In the genomic region with DNA sequence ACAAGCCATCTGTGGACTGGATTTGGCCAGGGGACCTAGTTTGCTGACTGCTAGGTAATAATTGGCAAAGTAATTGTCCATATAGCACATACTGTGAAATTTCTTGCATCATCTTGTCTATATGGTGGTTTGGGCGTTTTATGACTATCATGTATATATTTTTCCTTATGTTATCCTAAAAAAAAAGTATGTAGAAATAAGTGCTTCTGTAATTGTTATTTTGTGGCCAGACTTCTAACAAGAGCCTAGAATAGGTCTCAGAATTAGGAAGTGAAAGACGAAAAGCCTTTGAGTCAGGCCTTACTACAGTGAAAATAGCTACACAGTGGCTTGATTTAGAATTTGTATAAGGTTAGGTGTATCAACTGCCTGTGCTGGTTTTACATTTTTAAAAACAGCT, we compare ENCODE assay signal across 9 cellular contexts. TPM values are rescaled to one million over a fixed set of nuclear protein-coding genes. Genes with fewer than 3 reads are reported as not detected.
DNase-seq lines count a peak whose midpoint lies in the region; ATAC-seq lines count a peak whose summit lies in the region.
"Had no signal": no experiment of that assay in that cellular context is flagged by ENCODE, and none has a peak within 500 bp of the region (broad histone marks: within the 10 kb centered on the region; RNA-seq: fewer than 3 reads in every experiment).

No MANE protein-coding gene starts in this region.

- peak overlapping the region; percentile 52 for H3K27ac Mint-ChIP-seq in activated T-cell treated with anti-CD3 and anti-CD28 coated beads, Interleukin-2, amount 50 U/mL, for 72 hours
- H3K27ac Mint-ChIP-seq in stimulated activated naive B cell treated with anti-CD40 and anti-IgM and Interleukin-4, amounts not matched to agents 10 μg/mL and 1 μg/mL and 100 μg/mL, for 72 hours, result peak overlapping the region; percentile 82
- H3K27ac Mint-ChIP-seq in activated T-helper 1 cell treated with anti-CD3 and anti-CD28 coated beads, Interleukin-12 subunit alpha, Interleukin-12 subunit beta, Interleukin-2, Interleukin-4 antibody, amounts not matched to agents 30 ng/mL and 10 ng/mL and 1 ng/mL, durations not matched to agents 14 hours and 24 hours and 36 hours, result no peak overlapping the region

- no peaks in the 10 kb centered on the region for H3K9me3 Mint-ChIP-seq in activated T-cell treated with anti-CD3 and anti-CD28 coated beads, Interleukin-2, amount 50 U/mL, for 72 hours
- no peaks in the 10 kb centered on the region for H3K9me3 Mint-ChIP-seq in stimulated activated naive B cell treated with anti-CD40 and anti-IgM and Interleukin-4, amounts not matched to agents 10 μg/mL and 1 μg/mL and 100 μg/mL, for 72 hours
- H3K9me3 Mint-ChIP-seq in activated T-helper 1 cell treated with anti-CD3 and anti-CD28 coated beads, Interleukin-12 subunit alpha, Interleukin-12 subunit beta, Interleukin-2, Interleukin-4 antibody, amounts not matched to agents 30 ng/mL and 10 ng/mL and 1 ng/mL, durations not matched to agents 14 hours and 24 hours and 36 hours, result peaks cover 4% of the 10 kb centered on the region

- intact Hi-C loops in aorta (cut with DNase I), result loop anchor here (5.0 to 10.0 kb wide), 3 partner anchors 88 to 165 kb away; no protein-coding TSS in a partner anchor
- intact Hi-C loops in activated T-helper 1 cell treated with anti-CD3 and anti-CD28 coated beads, Interleukin-12 subunit alpha, Interleukin-12 subunit beta, Interleukin-2, Interleukin-4 antibody, amounts not matched to agents 30 ng/mL and 10 ng/mL and 1 ng/mL, durations not matched to agents 14 hours and 24 hours and 36 hours (cut with micrococcal nuclease), result loop anchor here (5.0 to 10.0 kb wide), 5 partner anchors 325 to 748 kb away; partner anchors contain the start of genes CYSLTR2, ITM2B, RB1 and RCBTB2

- no peaks in the 10 kb centered on the region for H3K27me3 Mint-ChIP-seq in activated T-cell treated with anti-CD3 and anti-CD28 coated beads, Interleukin-2, amount 50 U/mL, for 72 hours (ENCODE audit: low read depth)
- no peaks in the 10 kb centered on the region for H3K27me3 Mint-ChIP-seq in stimulated activated naive B cell treated with anti-CD40 and anti-IgM and Interleukin-4, amounts not matched to agents 10 μg/mL and 1 μg/mL and 100 μg/mL, for 72 hours
- no peaks in the 10 kb centered on the region for H3K27me3 Mint-ChIP-seq in activated T-helper 1 cell treated with anti-CD3 and anti-CD28 coated beads, Interleukin-12 subunit alpha, Interleukin-12 subunit beta, Interleukin-2, Interleukin-4 antibody, amounts not matched to agents 30 ng/mL and 10 ng/mL and 1 ng/mL, durations not matched to agents 14 hours and 24 hours and 36 hours (ENCODE audit: insufficient read depth)

- peaks cover 7 to 9% of the 10 kb centered on the region in 2 donors for H3K36me3 Mint-ChIP-seq in activated T-cell treated with anti-CD3 and anti-CD28 coated beads, Interleukin-2, amount 50 U/mL, for 72 hours (ENCODE audit: insufficient read depth in 2 of 2)
- H3K36me3 Mint-ChIP-seq in stimulated activated naive B cell treated with anti-CD40 and anti-IgM and Interleukin-4, amounts not matched to agents 10 μg/mL and 1 μg/mL and 100 μg/mL, for 72 hours, result no peaks in the 10 kb centered on the region
- peaks cover 14% of the 10 kb centered on the region for H3K36me3 Mint-ChIP-seq in activated T-helper 1 cell treated with anti-CD3 and anti-CD28 coated beads, Interleukin-12 subunit alpha, Interleukin-12 subunit beta, Interleukin-2, Interleukin-4 antibody, amounts not matched to agents 30 ng/mL and 10 ng/mL and 1 ng/mL, durations not matched to agents 14 hours and 24 hours and 36 hours (ENCODE audit: low read depth)

- 30 to 42% methylated on average over 2 of the region's 2 CpGs for WGBS in aorta, 2 donors

- H3K4me1 ChIP-seq in aorta (ENCODE audit: control insufficient read depth in 1 of 2, insufficient read depth in 2 of 2, low read length in 2 of 2), result peaks cover 3 to 8% of the 10 kb centered on the region in 2 donors

- H3K4me3 Mint-ChIP-seq in activated T-cell treated with anti-CD3 and anti-CD28 coated beads, Interleukin-2, amount 50 U/mL, for 72 hours, result peak overlapping the region; percentile 46 to 82
- peak overlapping the region; percentile 79 for H3K4me3 Mint-ChIP-seq in stimulated activated naive B cell treated with anti-CD40 and anti-IgM and Interleukin-4, amounts not matched to agents 10 μg/mL and 1 μg/mL and 100 μg/mL, for 72 hours
- no peak overlapping the region for H3K4me3 Mint-ChIP-seq in activated T-helper 1 cell treated with anti-CD3 and anti-CD28 coated beads, Interleukin-12 subunit alpha, Interleukin-12 subunit beta, Interleukin-2, Interleukin-4 antibody, amounts not matched to agents 30 ng/mL and 10 ng/mL and 1 ng/mL, durations not matched to agents 14 hours and 24 hours and 36 hours

- no peaks in the 10 kb centered on the region for H3K36me3 ChIP-seq in aorta (ENCODE audit: control insufficient read depth in 1 of 2, insufficient read depth in 2 of 2, low read length in 1 of 2)
- H3K36me3 ChIP-seq: right atrium auricular region had no signal

- H3K4me3 ChIP-seq in aorta (ENCODE audit: low read length in 2 of 2), result no peak overlapping the region
- H3K4me3 ChIP-seq: right atrium auricular region had no signal

- no peaks in the 10 kb centered on the region for H3K27me3 ChIP-seq in aorta (ENCODE audit: control insufficient read depth in 1 of 2, insufficient read depth in 2 of 2, low read length in 1 of 2)
- H3K27me3 ChIP-seq: right atrium auricular region had no signal

- no peak for ATAC-seq in activated T-cell treated with anti-CD3 and anti-CD28 coated beads, Interleukin-2, amount 50 U/mL, for 72 hours (replicated peaks in 1 of 2)
- ATAC-seq in HG02870 (IDR thresholded peaks at IDR 0.05; ENCODE audit: unreplicated experiment) (peak; percentile 44), aorta (ENCODE audit: low FRiP score) (no peak)
- ATAC-seq in stimulated activated naive B cell treated with anti-CD40 and anti-IgM and Interleukin-4, amounts not matched to agents 10 μg/mL and 1 μg/mL and 100 μg/mL, for 72 hours (replicated peaks), result peak; percentile 50 to 53

- H3K27ac ChIP-seq in aorta (ENCODE audit: low read depth in 1 of 2, low read length in 2 of 2), result no peak overlapping the region
- H3K27ac ChIP-seq: right atrium auricular region had no signal

- no peak for DNase-seq in activated T-cell treated with anti-CD3 and anti-CD28 coated beads, Interleukin-2, amount 50 U/mL, for 72 hours
- no peak for DNase-seq in activated T-cell treated with anti-CD3 and anti-CD28 coated beads, Interleukin-2, amount 50 U/mL, for 1 hour
- DNase-seq in NOMO-1 treated with DMSO at 0.1 percent for 48 hours (lab: John Stamatoyannopoulos, UW; ENCODE audit: unreplicated experiment), result peak; percentile 96
- DNase-seq in stimulated activated naive B cell treated with anti-CD40 and anti-IgM and Interleukin-4, amounts not matched to agents 10 μg/mL and 1 μg/mL and 100 μg/mL, for 72 hours, result no peak
- DNase-seq in amniotic stem cell (lab: John Stamatoyannopoulos, UW), result no peak
- no peak for DNase-seq in aorta
- no peak for DNase-seq in activated T-helper 1 cell treated with anti-CD3 and anti-CD28 coated beads, Interleukin-12 subunit alpha, Interleukin-12 subunit beta, Interleukin-2, Interleukin-4 antibody, amounts not matched to agents 30 ng/mL and 10 ng/mL and 1 ng/mL, durations not matched to agents 14 hours and 24 hours and 36 hours (ENCODE audit: low spot score)

- H3K9me3 ChIP-seq in aorta (ENCODE audit: control insufficient read depth, low read length), result no peaks in the 10 kb centered on the region
- H3K9me3 ChIP-seq: right atrium auricular region had no signal

- peaks cover 54% of the 10 kb centered on the region for H3K4me1 Mint-ChIP-seq in activated T-cell treated with anti-CD3 and anti-CD28 coated beads, Interleukin-2, amount 50 U/mL, for 72 hours (ENCODE audit: low read depth)
- H3K4me1 Mint-ChIP-seq in stimulated activated naive B cell treated with anti-CD40 and anti-IgM and Interleukin-4, amounts not matched to agents 10 μg/mL and 1 μg/mL and 100 μg/mL, for 72 hours, result peaks cover 16 to 39% of the 10 kb centered on the region in 2 donors
- peaks cover 43% of the 10 kb centered on the region for H3K4me1 Mint-ChIP-seq in activated T-helper 1 cell treated with anti-CD3 and anti-CD28 coated beads, Interleukin-12 subunit alpha, Interleukin-12 subunit beta, Interleukin-2, Interleukin-4 antibody, amounts not matched to agents 30 ng/mL and 10 ng/mL and 1 ng/mL, durations not matched to agents 14 hours and 24 hours and 36 hours (ENCODE audit: low read depth)

RNA-seq across cellular contexts. Expression of gene FNDC3A, which starts 4.2 kb away (rescaled TPM):
- 10 to 100 TPM; 26.7 to 33.1 TPM for total RNA-seq in activated T-cell treated with anti-CD3 and anti-CD28 coated beads, Interleukin-2, amount 50 U/mL, for 72 hours
- 10 to 100 TPM; 68.5 to 70.2 TPM for total RNA-seq in aorta
- 10 to 100 TPM; 14.9 to 26.2 TPM for polyA plus RNA-seq in aorta
- 26.9 and 27.0 TPM in 2 replicates for total RNA-seq in activated T-helper 1 cell treated with anti-CD3 and anti-CD28 coated beads, Interleukin-12 subunit alpha, Interleukin-12 subunit beta, Interleukin-2, Interleukin-4 antibody, amounts not matched to agents 30 ng/mL and 10 ng/mL and 1 ng/mL, durations not matched to agents 14 hours and 24 hours and 36 hours

Comparison
In these comparisons a context has a peak if more than half of its experiments do, and no peak if none do; other contexts are left out.
1. ATAC-seq: peak in HG02870 (single experiment) and stimulated activated naive B cell treated with anti-CD40 and anti-IgM and Interleukin-4, amounts not matched to agents 10 μg/mL and 1 μg/mL and 100 μg/mL, for 72 hours (2 of 2); none in activated T-cell treated with anti-CD3 and anti-CD28 coated beads, Interleukin-2, amount 50 U/mL, for 72 hours (0 of 2) and aorta (single experiment).